Comparison of ENCODE assay signal across 18 cellular contexts in genomic region chr6:120303527-120303926, GRCh38.
DNase-seq lines count a peak whose midpoint lies in the region; ATAC-seq lines count a peak whose summit lies in the region.
"Had no signal": no experiment of that assay in that cellular context is flagged by ENCODE, and none has a peak within 500 bp of the region (broad histone marks: within the 10 kb centered on the region; RNA-seq: fewer than 3 reads in every experiment).

No MANE protein-coding gene starts in this region.

- no peak overlapping the region for H3K4me3 Mint-ChIP-seq in activated CD4-positive, alpha-beta memory T cell treated with anti-CD3 and anti-CD28 coated beads, Interleukin-2, amount 10 ng/mL, durations not matched to agents 7 days and 5 days
- H3K4me3 Mint-ChIP-seq: CD8-positive, alpha-beta T cell; T-helper 1 cell treated with Interleukin-12 subunit alpha and Interleukin-12 subunit beta and Interleukin-4 antibody, amounts not matched to agents 30 μg/mL and 1 μg/mL, for 36 hours had no signal

- no peaks in the 10 kb centered on the region for H3K27me3 Mint-ChIP-seq in activated CD4-positive, alpha-beta memory T cell treated with anti-CD3 and anti-CD28 coated beads, Interleukin-2, amount 10 ng/mL, durations not matched to agents 7 days and 5 days

- H3K4me1 Mint-ChIP-seq in activated CD4-positive, alpha-beta memory T cell treated with anti-CD3 and anti-CD28 coated beads, Interleukin-2, amount 10 ng/mL, durations not matched to agents 7 days and 5 days, result no peaks in the 10 kb centered on the region

- POLR2A ChIA-PET in activated CD4-positive, alpha-beta memory T cell treated with anti-CD3 and anti-CD28 coated beads, Interleukin-2, amount 10 ng/mL, durations not matched to agents 7 days and 5 days (lab: Charles Lee), result no interaction called here

- CTCF ChIA-PET in activated CD4-positive, alpha-beta memory T cell treated with anti-CD3 and anti-CD28 coated beads, Interleukin-2, amount 10 ng/mL, durations not matched to agents 7 days and 5 days (lab: Charles Lee), result no interaction called here

- no peak overlapping the region for H3K27ac Mint-ChIP-seq in activated CD4-positive, alpha-beta memory T cell treated with anti-CD3 and anti-CD28 coated beads, Interleukin-2, amount 10 ng/mL, durations not matched to agents 7 days and 5 days
- H3K27ac Mint-ChIP-seq: CD8-positive, alpha-beta T cell; T-helper 1 cell treated with Interleukin-12 subunit alpha and Interleukin-12 subunit beta and Interleukin-4 antibody, amounts not matched to agents 30 μg/mL and 1 μg/mL, for 36 hours had no signal

- ATAC-seq in GM18907 (IDR thresholded peaks at IDR 0.05; ENCODE audit: unreplicated experiment) (peak; percentile 71), GM21737 (IDR thresholded peaks at IDR 0.05; ENCODE audit: unreplicated experiment) (peak; percentile 60), HG03135 (IDR thresholded peaks at IDR 0.05; ENCODE audit: unreplicated experiment) (peak; percentile 55)
- ATAC-seq: CD8-positive, alpha-beta T cell had no signal

- no peaks in the 10 kb centered on the region for H3K9me3 Mint-ChIP-seq in activated CD4-positive, alpha-beta memory T cell treated with anti-CD3 and anti-CD28 coated beads, Interleukin-2, amount 10 ng/mL, durations not matched to agents 7 days and 5 days
- H3K9me3 Mint-ChIP-seq: CD8-positive, alpha-beta T cell; T-helper 1 cell treated with Interleukin-12 subunit alpha and Interleukin-12 subunit beta and Interleukin-4 antibody, amounts not matched to agents 30 μg/mL and 1 μg/mL, for 36 hours had no signal

- no peak for DNase-seq in cerebellar cortex (ENCODE audit: low spot score)
- no peak for DNase-seq in activated CD4-positive, alpha-beta memory T cell treated with anti-CD3 and anti-CD28 coated beads, Interleukin-2, amount 10 ng/mL, durations not matched to agents 7 days and 5 days
- DNase-seq in COLO829 (ENCODE audit: low spot score), result no peak
- no peak for DNase-seq in posterior cingulate gyrus
- DNase-seq: CD8-positive, alpha-beta T cell; DND-41; GM23248; KG1; NCI-H1105 treated with DMSO at 0.1 percent for 48 hours; NCI-H1694; NCI-H2081 treated with DMSO at 0.1 percent for 48 hours; NCI-H748 treated with DMSO at 0.1 percent for 48 hours; NK-92 treated with Interleukin-12 subunit alpha and Interleukin-12 subunit beta, amount 100 ng/mL, for 24 hours; Peyer's patch had no signal

- no peaks in the 10 kb centered on the region for H3K36me3 Mint-ChIP-seq in activated CD4-positive, alpha-beta memory T cell treated with anti-CD3 and anti-CD28 coated beads, Interleukin-2, amount 10 ng/mL, durations not matched to agents 7 days and 5 days (ENCODE audit: low read depth)
- H3K36me3 Mint-ChIP-seq: CD8-positive, alpha-beta T cell had no signal

- intact Hi-C loops in posterior cingulate gyrus (cut with DNase I), result no loop called here
